Comparison of ENCODE assay signal across 1 cellular context in the genomic region with DNA sequence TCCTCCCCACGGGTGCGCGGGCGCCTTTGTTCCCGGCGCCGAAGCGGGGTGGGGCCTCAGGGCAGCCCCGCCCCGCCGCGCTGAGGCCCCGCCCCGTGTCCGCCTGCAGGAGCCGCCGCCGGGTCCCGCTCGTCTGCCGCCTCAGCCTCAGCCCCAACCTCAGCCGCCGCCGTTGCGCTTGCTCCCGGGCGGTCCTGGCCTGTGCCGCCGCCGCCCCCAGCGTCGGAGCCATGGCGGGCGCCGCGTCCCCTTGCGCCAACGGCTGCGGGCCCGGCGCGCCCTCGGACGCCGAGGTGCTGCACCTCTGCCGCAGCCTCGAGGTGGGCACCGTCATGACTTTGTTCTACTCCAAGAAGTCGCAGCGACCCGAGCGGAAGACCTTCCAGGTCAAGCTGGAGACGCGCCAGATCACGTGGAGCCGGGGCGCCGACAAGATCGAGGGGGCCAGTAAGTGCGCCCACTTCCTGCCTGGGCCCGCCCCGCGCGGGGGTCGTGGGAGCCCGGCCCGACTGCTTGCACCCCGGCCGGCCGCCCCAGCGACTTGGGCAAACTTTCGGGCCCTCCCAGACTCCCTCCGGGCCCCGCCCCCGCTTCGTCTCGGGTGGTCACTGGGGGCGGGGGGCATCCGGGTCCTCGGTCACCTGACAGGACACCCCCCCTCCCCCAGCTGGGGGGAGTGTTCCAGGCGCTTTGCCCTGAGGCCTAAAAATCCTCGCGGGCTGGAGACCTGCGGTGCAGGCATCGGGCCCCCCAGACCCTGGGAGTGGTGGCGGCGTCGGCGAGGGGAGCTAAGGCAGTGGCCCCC.
TF ChIP-seq lines count a peak whose summit lies in the region.

PLCG1 (plus strand) TSS at position 132 of the 805 bp plus-strand sequence; CDS start at position 231, 99 bp downstream.

TF ChIP-seq in HEK293, 187 proteins besides CTCF, POLR2A, EP300 and RAD21 (continued from another document and continues in another):
- TF ChIP-seq ZBTB11 (tag by site-specific recombination; conservative IDR thresholded peaks at IDR 0.05; ENCODE audit: low read depth) = 0 out of 2 replicates have a peak, but pooled peaks have one; percentile 27
- no peak for TF ChIP-seq REPIN1 (tag by site-specific recombination; IDR thresholded peaks at IDR 0.05; ENCODE audit: low read depth)
- TF ChIP-seq ZNF169 (tag by site-specific recombination; IDR thresholded peaks at IDR 0.05) = no peak
- no peak for TF ChIP-seq ZNF776 (tag by site-specific recombination; IDR thresholded peaks at IDR 0.05; ENCODE audit: borderline replicate concordance)
- TF ChIP-seq ZNF621 (tag by site-specific recombination; IDR thresholded peaks at IDR 0.05) = no peak
- no peak for TF ChIP-seq ZNF214 (tag by site-specific recombination; IDR thresholded peaks at IDR 0.05; ENCODE audit: borderline replicate concordance)
- no peak for TF ChIP-seq ZNF510 (tag by site-specific recombination; IDR thresholded peaks at IDR 0.05; ENCODE audit: insufficient replicate concordance)
- peak; percentile 47; the same call in 1 of the 2 replicates for TF ChIP-seq ZSCAN30 (tag by site-specific recombination; IDR thresholded peaks at IDR 0.05)
- TF ChIP-seq ZBTB7A (tag by site-specific recombination; IDR thresholded peaks at IDR 0.05; ENCODE audit: low read depth) = no peak; the same call in 1 of the 2 replicates
- TF ChIP-seq ZBTB21 (tag by site-specific recombination; IDR thresholded peaks at IDR 0.05) = no peak
- no peak for TF ChIP-seq ZNF266 (tag by site-specific recombination; IDR thresholded peaks at IDR 0.05; ENCODE audit: low read depth)
- TF ChIP-seq ZNF175 (tag by site-specific recombination; IDR thresholded peaks at IDR 0.05) = no peak
- peak; percentile 50; the same call in 1 of the 2 replicates for TF ChIP-seq ZEB2 (tag by site-specific recombination; IDR thresholded peaks at IDR 0.05)
- TF ChIP-seq ZNF121 (tag by site-specific recombination; IDR thresholded peaks at IDR 0.05) = no peak
- TF ChIP-seq BCL11A (tag by site-specific recombination; IDR thresholded peaks at IDR 0.05; ENCODE audit: low read depth) = no peak
- TF ChIP-seq, protein P1, sequence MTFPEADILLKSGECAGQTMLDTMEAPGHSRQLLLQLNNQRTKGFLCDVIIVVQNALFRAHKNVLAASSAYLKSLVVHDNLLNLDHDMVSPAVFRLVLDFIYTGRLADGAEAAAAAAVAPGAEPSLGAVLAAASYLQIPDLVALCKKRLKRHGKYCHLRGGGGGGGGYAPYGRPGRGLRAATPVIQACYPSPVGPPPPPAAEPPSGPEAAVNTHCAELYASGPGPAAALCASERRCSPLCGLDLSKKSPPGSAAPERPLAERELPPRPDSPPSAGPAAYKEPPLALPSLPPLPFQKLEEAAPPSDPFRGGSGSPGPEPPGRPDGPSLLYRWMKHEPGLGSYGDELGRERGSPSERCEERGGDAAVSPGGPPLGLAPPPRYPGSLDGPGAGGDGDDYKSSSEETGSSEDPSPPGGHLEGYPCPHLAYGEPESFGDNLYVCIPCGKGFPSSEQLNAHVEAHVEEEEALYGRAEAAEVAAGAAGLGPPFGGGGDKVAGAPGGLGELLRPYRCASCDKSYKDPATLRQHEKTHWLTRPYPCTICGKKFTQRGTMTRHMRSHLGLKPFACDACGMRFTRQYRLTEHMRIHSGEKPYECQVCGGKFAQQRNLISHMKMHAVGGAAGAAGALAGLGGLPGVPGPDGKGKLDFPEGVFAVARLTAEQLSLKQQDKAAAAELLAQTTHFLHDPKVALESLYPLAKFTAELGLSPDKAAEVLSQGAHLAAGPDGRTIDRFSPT (tag by site-specific recombination; IDR thresholded peaks at IDR 0.05) = peak; percentile 68
- no peak for TF ChIP-seq IKZF3 (tag by site-specific recombination; IDR thresholded peaks at IDR 0.05)
- TF ChIP-seq, protein P2, sequence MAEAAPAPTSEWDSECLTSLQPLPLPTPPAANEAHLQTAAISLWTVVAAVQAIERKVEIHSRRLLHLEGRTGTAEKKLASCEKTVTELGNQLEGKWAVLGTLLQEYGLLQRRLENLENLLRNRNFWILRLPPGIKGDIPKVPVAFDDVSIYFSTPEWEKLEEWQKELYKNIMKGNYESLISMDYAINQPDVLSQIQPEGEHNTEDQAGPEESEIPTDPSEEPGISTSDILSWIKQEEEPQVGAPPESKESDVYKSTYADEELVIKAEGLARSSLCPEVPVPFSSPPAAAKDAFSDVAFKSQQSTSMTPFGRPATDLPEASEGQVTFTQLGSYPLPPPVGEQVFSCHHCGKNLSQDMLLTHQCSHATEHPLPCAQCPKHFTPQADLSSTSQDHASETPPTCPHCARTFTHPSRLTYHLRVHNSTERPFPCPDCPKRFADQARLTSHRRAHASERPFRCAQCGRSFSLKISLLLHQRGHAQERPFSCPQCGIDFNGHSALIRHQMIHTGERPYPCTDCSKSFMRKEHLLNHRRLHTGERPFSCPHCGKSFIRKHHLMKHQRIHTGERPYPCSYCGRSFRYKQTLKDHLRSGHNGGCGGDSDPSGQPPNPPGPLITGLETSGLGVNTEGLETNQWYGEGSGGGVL (tag by site-specific recombination; IDR thresholded peaks at IDR 0.05) = peak; percentile 72; the same call in 1 of the 2 replicates
- TF ChIP-seq ZNF747 (tag by site-specific recombination; IDR thresholded peaks at IDR 0.05) = no peak
- TF ChIP-seq ZNF561 (tag by site-specific recombination; IDR thresholded peaks at IDR 0.05; ENCODE audit: borderline replicate concordance) = peak; percentile 86; the same call in 1 of the 2 replicates
- no peak for TF ChIP-seq YY2 (tag by site-specific recombination; IDR thresholded peaks at IDR 0.05)
- TF ChIP-seq ZNF610 (tag by site-specific recombination; IDR thresholded peaks at IDR 0.05; ENCODE audit: borderline replicate concordance) = no peak
- no peak for TF ChIP-seq KLF7 (tag by site-specific recombination; IDR thresholded peaks at IDR 0.05; ENCODE audit: borderline replicate concordance)
- TF ChIP-seq ZNF623 (tag by site-specific recombination; IDR thresholded peaks at IDR 0.05) = no peak
- no peak for TF ChIP-seq MZF1 (tag by site-specific recombination; IDR thresholded peaks at IDR 0.05; ENCODE audit: borderline replicate concordance)
- TF ChIP-seq ZNF514 (tag by site-specific recombination; IDR thresholded peaks at IDR 0.05) = no peak
- TF ChIP-seq ZNF658 (tag by site-specific recombination; IDR thresholded peaks at IDR 0.05) = no peak
- TF ChIP-seq GLI2 (tag by site-specific recombination; IDR thresholded peaks at IDR 0.05; ENCODE audit: borderline replicate concordance, low read depth) = no peak
- peak; percentile 97 for TF ChIP-seq KLF16 (tag by site-specific recombination; IDR thresholded peaks at IDR 0.05)
- TF ChIP-seq ZNF768 (tag by site-specific recombination; IDR thresholded peaks at IDR 0.05) = no peak
- no peak for TF ChIP-seq ZNF707 (tag by site-specific recombination; IDR thresholded peaks at IDR 0.05)
- no peak for TF ChIP-seq MEIS1 (CRISPR knock-in tag; IDR thresholded peaks at IDR 0.05; ENCODE audit: borderline replicate concordance)
- no peak for TF ChIP-seq SETDB1 (IDR thresholded peaks at IDR 0.05; ENCODE audit: insufficient read length, low read length)
- TF ChIP-seq, protein P3, sequence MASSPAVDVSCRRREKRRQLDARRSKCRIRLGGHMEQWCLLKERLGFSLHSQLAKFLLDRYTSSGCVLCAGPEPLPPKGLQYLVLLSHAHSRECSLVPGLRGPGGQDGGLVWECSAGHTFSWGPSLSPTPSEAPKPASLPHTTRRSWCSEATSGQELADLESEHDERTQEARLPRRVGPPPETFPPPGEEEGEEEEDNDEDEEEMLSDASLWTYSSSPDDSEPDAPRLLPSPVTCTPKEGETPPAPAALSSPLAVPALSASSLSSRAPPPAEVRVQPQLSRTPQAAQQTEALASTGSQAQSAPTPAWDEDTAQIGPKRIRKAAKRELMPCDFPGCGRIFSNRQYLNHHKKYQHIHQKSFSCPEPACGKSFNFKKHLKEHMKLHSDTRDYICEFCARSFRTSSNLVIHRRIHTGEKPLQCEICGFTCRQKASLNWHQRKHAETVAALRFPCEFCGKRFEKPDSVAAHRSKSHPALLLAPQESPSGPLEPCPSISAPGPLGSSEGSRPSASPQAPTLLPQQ (tag by site-specific recombination; IDR thresholded peaks at IDR 0.05) = 0 out of 2 replicates have a peak, but pooled peaks have one; percentile 52
- TF ChIP-seq, protein P4, sequence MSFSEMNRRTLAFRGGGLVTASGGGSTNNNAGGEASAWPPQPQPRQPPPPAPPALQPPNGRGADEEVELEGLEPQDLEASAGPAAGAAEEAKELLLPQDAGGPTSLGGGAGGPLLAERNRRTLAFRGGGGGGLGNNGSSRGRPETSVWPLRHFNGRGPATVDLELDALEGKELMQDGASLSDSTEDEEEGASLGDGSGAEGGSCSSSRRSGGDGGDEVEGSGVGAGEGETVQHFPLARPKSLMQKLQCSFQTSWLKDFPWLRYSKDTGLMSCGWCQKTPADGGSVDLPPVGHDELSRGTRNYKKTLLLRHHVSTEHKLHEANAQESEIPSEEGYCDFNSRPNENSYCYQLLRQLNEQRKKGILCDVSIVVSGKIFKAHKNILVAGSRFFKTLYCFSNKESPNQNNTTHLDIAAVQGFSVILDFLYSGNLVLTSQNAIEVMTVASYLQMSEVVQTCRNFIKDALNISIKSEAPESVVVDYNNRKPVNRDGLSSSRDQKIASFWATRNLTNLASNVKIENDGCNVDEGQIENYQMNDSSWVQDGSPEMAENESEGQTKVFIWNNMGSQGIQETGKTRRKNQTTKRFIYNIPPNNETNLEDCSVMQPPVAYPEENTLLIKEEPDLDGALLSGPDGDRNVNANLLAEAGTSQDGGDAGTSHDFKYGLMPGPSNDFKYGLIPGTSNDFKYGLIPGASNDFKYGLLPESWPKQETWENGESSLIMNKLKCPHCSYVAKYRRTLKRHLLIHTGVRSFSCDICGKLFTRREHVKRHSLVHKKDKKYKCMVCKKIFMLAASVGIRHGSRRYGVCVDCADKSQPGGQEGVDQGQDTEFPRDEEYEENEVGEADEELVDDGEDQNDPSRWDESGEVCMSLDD (tag by site-specific recombination; IDR thresholded peaks at IDR 0.05) = 0 out of 2 replicates have a peak, but pooled peaks have one; percentile 57
- peak; percentile 48; the same call in 1 of the 2 replicates for TF ChIP-seq KLF8 (tag by site-specific recombination; IDR thresholded peaks at IDR 0.05)
- TF ChIP-seq ZNF132 (tag by site-specific recombination; IDR thresholded peaks at IDR 0.05; ENCODE audit: borderline replicate concordance) = no peak
- no peak for TF ChIP-seq ZNF639 (tag by site-specific recombination; IDR thresholded peaks at IDR 0.05)
- no peak for TF ChIP-seq ZNF23 (tag by site-specific recombination; IDR thresholded peaks at IDR 0.05; ENCODE audit: borderline replicate concordance)
- TF ChIP-seq ZSCAN18 (tag by site-specific recombination; IDR thresholded peaks at IDR 0.05) = no peak
- peak; percentile 87 for TF ChIP-seq EGR2 (tag by site-specific recombination; IDR thresholded peaks at IDR 0.05; ENCODE audit: low read depth)
- no peak for TF ChIP-seq ZNF140 (tag by site-specific recombination; IDR thresholded peaks at IDR 0.05)
- TF ChIP-seq ZNF19 (tag by site-specific recombination; IDR thresholded peaks at IDR 0.05; ENCODE audit: low read depth) = no peak
- no peak for TF ChIP-seq ZNF354C (tag by site-specific recombination; IDR thresholded peaks at IDR 0.05; ENCODE audit: borderline replicate concordance, low read depth)
- TF ChIP-seq SP7 (tag by site-specific recombination; IDR thresholded peaks at IDR 0.05) = peak; percentile 39; the same call in 1 of the 2 replicates
- TF ChIP-seq ZNF837 (tag by site-specific recombination; IDR thresholded peaks at IDR 0.05) = no peak
- TF ChIP-seq ZNF223 (tag by site-specific recombination; IDR thresholded peaks at IDR 0.05) = no peak
- TF ChIP-seq ZNF830 (tag by site-specific recombination; IDR thresholded peaks at IDR 0.05; ENCODE audit: low read depth) = no peak
- no peak for TF ChIP-seq ZNF138 (tag by site-specific recombination; IDR thresholded peaks at IDR 0.05; ENCODE audit: borderline replicate concordance)
- TF ChIP-seq ZBTB1 (tag by site-specific recombination; IDR thresholded peaks at IDR 0.05) = no peak
- no peak for TF ChIP-seq ZNF112 (tag by site-specific recombination; IDR thresholded peaks at IDR 0.05)
- peak; percentile 80 for TF ChIP-seq SP3 (tag by site-specific recombination; IDR thresholded peaks at IDR 0.05)
